8 cellular contexts compared by ENCODE assay signal in genomic region chr19:55062735-55063491, GRCh38. TPM values are rescaled to one million over a fixed set of nuclear protein-coding genes. Genes with fewer than 3 reads are reported as not detected.
DNase-seq lines count a peak whose midpoint lies in the region; ATAC-seq and TF ChIP-seq lines count a peak whose summit lies in the region.

A gene with protein sequence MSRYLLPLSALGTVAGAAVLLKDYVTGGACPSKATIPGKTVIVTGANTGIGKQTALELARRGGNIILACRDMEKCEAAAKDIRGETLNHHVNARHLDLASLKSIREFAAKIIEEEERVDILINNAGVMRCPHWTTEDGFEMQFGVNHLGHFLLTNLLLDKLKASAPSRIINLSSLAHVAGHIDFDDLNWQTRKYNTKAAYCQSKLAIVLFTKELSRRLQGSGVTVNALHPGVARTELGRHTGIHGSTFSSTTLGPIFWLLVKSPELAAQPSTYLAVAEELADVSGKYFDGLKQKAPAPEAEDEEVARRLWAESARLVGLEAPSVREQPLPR (minus strand): TSS chr19:55063148. CDS start chr19:55063032, 116 bp downstream.

- DNase-seq in GM03348 (ENCODE audit: low spot score) (peak; percentile 98), NCI-H1105 (lab: John Stamatoyannopoulos, UW) (peak; percentile 96), glomerular endothelial cell (ENCODE audit: extremely low read depth, low read depth, low spot score) (peak; percentile 80), occipital lobe (lab: John Stamatoyannopoulos, UW) (peak; percentile 88), suprapubic skin (ENCODE audit: low spot score in 2 of 2) (peak; percentile 98 to 99)
- DNase-seq in activated naive CD4-positive, alpha-beta T cell treated with anti-CD3 and anti-CD28 coated beads, Interleukin-2, amount 10 ng/mL, durations not matched to agents 7 days and 5 days: peak; percentile 99

- ATAC-seq in HG02571 (IDR thresholded peaks at IDR 0.05; ENCODE audit: unreplicated experiment) (peak; percentile 89), SK-N-SH treated with all-trans-retinoic acid at 6 μM for 48 hours (peak; percentile 99)

- WGBS in suprapubic skin: under 1% methylated on average over 38 of the region's 70 CpGs

- peak within 1 kb of the TSS; percentile 88 for H3K27ac Mint-ChIP-seq in activated naive CD4-positive, alpha-beta T cell treated with anti-CD3 and anti-CD28 coated beads, Interleukin-2, amount 10 ng/mL, durations not matched to agents 7 days and 5 days

- H3K4me1 Mint-ChIP-seq in activated naive CD4-positive, alpha-beta T cell treated with anti-CD3 and anti-CD28 coated beads, Interleukin-2, amount 10 ng/mL, durations not matched to agents 7 days and 5 days: peaks cover 28% of the 10 kb centered on the region

- peaks cover 15% of the 10 kb centered on the region for H3K27me3 ChIP-seq in suprapubic skin

- H3K36me3 ChIP-seq in suprapubic skin: peaks cover 13% of the 10 kb centered on the region

- peaks cover 10% of the 10 kb centered on the region for H3K4me1 ChIP-seq in suprapubic skin

- no peaks in the 10 kb centered on the region for H3K9me3 ChIP-seq in suprapubic skin

- no peak for TF ChIP-seq CTCF in suprapubic skin (IDR thresholded peaks at IDR 0.05)

- H3K36me3 Mint-ChIP-seq in activated naive CD4-positive, alpha-beta T cell treated with anti-CD3 and anti-CD28 coated beads, Interleukin-2, amount 10 ng/mL, durations not matched to agents 7 days and 5 days: peaks cover 13% of the 10 kb centered on the region

- no peak for TF ChIP-seq POLR2A in suprapubic skin (IDR thresholded peaks at IDR 0.05)

- peak within 1 kb of the TSS; percentile 83 for H3K4me3 Mint-ChIP-seq in activated naive CD4-positive, alpha-beta T cell treated with anti-CD3 and anti-CD28 coated beads, Interleukin-2, amount 10 ng/mL, durations not matched to agents 7 days and 5 days

- CTCF ChIA-PET in activated naive CD4-positive, alpha-beta T cell treated with anti-CD3 and anti-CD28 coated beads, Interleukin-2, amount 10 ng/mL, durations not matched to agents 7 days and 5 days (lab: Charles Lee): interaction anchor here (1.5 kb wide), 1 partner anchor 182 kb away, joined by 3 read pairs; no protein-coding TSS in a partner anchor

- H3K9me3 Mint-ChIP-seq in activated naive CD4-positive, alpha-beta T cell treated with anti-CD3 and anti-CD28 coated beads, Interleukin-2, amount 10 ng/mL, durations not matched to agents 7 days and 5 days: peaks cover 2% of the 10 kb centered on the region

- peak within 1 kb of the TSS; percentile 80 for H3K4me3 ChIP-seq in suprapubic skin

- peaks cover 36% of the 10 kb centered on the region for H3K27me3 Mint-ChIP-seq in activated naive CD4-positive, alpha-beta T cell treated with anti-CD3 and anti-CD28 coated beads, Interleukin-2, amount 10 ng/mL, durations not matched to agents 7 days and 5 days

- no peak for TF ChIP-seq EP300 in suprapubic skin (IDR thresholded peaks at IDR 0.05)

- peak within 1 kb of the TSS; percentile 83 for H3K27ac ChIP-seq in suprapubic skin

TF ChIP-seq in SK-N-SH treated with all-trans-retinoic acid at 6 μM for 48 hours, 23 proteins besides CTCF, POLR2A, EP300 and RAD21:
- no peak for TF ChIP-seq SNAI2 (CRISPR knock-in tag; IDR thresholded peaks at IDR 0.05)
- TF ChIP-seq ZNF565 (CRISPR knock-in tag; conservative IDR thresholded peaks at IDR 0.05; ENCODE audit: low read depth): no peak; the same call in 1 of the 2 replicates
- TF ChIP-seq, protein P1, sequence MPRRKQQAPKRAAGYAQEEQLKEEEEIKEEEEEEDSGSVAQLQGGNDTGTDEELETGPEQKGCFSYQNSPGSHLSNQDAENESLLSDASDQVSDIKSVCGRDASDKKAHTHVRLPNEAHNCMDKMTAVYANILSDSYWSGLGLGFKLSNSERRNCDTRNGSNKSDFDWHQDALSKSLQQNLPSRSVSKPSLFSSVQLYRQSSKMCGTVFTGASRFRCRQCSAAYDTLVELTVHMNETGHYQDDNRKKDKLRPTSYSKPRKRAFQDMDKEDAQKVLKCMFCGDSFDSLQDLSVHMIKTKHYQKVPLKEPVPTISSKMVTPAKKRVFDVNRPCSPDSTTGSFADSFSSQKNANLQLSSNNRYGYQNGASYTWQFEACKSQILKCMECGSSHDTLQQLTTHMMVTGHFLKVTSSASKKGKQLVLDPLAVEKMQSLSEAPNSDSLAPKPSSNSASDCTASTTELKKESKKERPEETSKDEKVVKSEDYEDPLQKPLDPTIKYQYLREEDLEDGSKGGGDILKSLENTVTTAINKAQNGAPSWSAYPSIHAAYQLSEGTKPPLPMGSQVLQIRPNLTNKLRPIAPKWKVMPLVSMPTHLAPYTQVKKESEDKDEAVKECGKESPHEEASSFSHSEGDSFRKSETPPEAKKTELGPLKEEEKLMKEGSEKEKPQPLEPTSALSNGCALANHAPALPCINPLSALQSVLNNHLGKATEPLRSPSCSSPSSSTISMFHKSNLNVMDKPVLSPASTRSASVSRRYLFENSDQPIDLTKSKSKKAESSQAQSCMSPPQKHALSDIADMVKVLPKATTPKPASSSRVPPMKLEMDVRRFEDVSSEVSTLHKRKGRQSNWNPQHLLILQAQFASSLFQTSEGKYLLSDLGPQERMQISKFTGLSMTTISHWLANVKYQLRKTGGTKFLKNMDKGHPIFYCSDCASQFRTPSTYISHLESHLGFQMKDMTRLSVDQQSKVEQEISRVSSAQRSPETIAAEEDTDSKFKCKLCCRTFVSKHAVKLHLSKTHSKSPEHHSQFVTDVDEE (CRISPR knock-in tag; IDR thresholded peaks at IDR 0.05): no peak
- no peak for TF ChIP-seq CSDC2 (CRISPR knock-in tag; IDR thresholded peaks at IDR 0.05)
- TF ChIP-seq TOX (CRISPR knock-in tag; IDR thresholded peaks at IDR 0.05; ENCODE audit: borderline replicate concordance): no peak
- no peak for TF ChIP-seq TCF4 (CRISPR knock-in tag; IDR thresholded peaks at IDR 0.05; ENCODE audit: borderline replicate concordance)
- no peak for TF ChIP-seq ZFP30 (CRISPR knock-in tag; IDR thresholded peaks at IDR 0.05)
- no peak for TF ChIP-seq RARB (CRISPR knock-in tag; IDR thresholded peaks at IDR 0.05)
- TF ChIP-seq ZNF70 (CRISPR knock-in tag; IDR thresholded peaks at IDR 0.05): no peak
- no peak for TF ChIP-seq GLIS3 (CRISPR knock-in tag; IDR thresholded peaks at IDR 0.05)
- TF ChIP-seq OSR1 (CRISPR knock-in tag; IDR thresholded peaks at IDR 0.05): no peak
- TF ChIP-seq ISL1 (CRISPR knock-in tag; IDR thresholded peaks at IDR 0.05): no peak

RNA-seq across cellular contexts. Expression of the gene that starts here (rescaled TPM):
- total RNA-seq in glomerular endothelial cell (7.5 and 13.1 TPM in 2 replicates), occipital lobe (15.0 TPM), suprapubic skin (100 to 1,000 TPM in 2 of 4 donors, 10 to 100 TPM in 2; 70.6 to 225 (median 108) TPM)

Comparison
In these comparisons a context has a peak if more than half of its experiments do, and no peak if none do; other contexts are left out.
1. Peak in every context shown above with its lines: DNase-seq, ATAC-seq, H3K4me3 ChIP-seq and H3K27ac ChIP-seq.